18 cellular contexts compared by ENCODE assay signal in genomic region chr17:72184805-72185204, GRCh38.
"Had no signal": no experiment of that assay in that cellular context is flagged by ENCODE, and none has a peak within 500 bp of the region (broad histone marks: within the 10 kb centered on the region; RNA-seq: fewer than 3 reads in every experiment).

No MANE protein-coding gene starts in this region.

- H3K36me3 ChIP-seq: brain microvascular endothelial cell, prostate gland, thoracic aorta, upper lobe of right lung had no signal

- H3K4me3 ChIP-seq: hepatocyte, prostate gland, thoracic aorta, upper lobe of right lung had no signal

- H3K4me1 Mint-ChIP-seq: activated B cell treated with CpG ODN at 0.5 μM for 24 hours, natural killer cell had no signal

- H2AFZ ChIP-seq: hepatocyte had no signal

- H3K4me1 ChIP-seq: upper lobe of right lung had no signal

- ATAC-seq: effector memory CD8-positive, alpha-beta T cell; natural killer cell; upper lobe of right lung had no signal

- H3K4me3 Mint-ChIP-seq: activated B cell treated with CpG ODN at 0.5 μM for 24 hours; activated naive CD8-positive, alpha-beta T cell; effector memory CD8-positive, alpha-beta T cell; natural killer cell had no signal

- H3K27me3 ChIP-seq: brain microvascular endothelial cell, hepatocyte, upper lobe of right lung had no signal

- DNase-seq: activated B cell treated with CpG ODN at 0.5 μM for 24 hours; activated CD4-positive, alpha-beta T cell treated with anti-CD3 and anti-CD28 coated beads for 48 hours; activated gamma-delta T cell treated with Interleukin-2 at 50 U/mL for 16 hours; brain microvascular endothelial cell; cerebellar nuclear complex; dermis blood vessel endothelial cell; effector memory CD8-positive, alpha-beta T cell; mesendoderm; natural killer cell; stimulated activated CD4-positive, alpha-beta T cell treated with anti-CD3 and anti-CD28 coated beads, Interleukin-12 subunit alpha, Interleukin-12 subunit beta, amount 100 ng/mL, for 4 hours; stimulated activated CD4-positive, alpha-beta T cell treated with anti-CD3 and anti-CD28 coated beads, Interleukin-2, amount 100 ng/mL, for 24 hours; SW 1271; upper lobe of right lung had no signal

- H3K4me2 ChIP-seq: hepatocyte had no signal

- H3K27ac Mint-ChIP-seq: activated B cell treated with CpG ODN at 0.5 μM for 24 hours; activated naive CD8-positive, alpha-beta T cell; effector memory CD8-positive, alpha-beta T cell; natural killer cell had no signal

- H3K27me3 Mint-ChIP-seq: activated B cell treated with CpG ODN at 0.5 μM for 24 hours; activated naive CD8-positive, alpha-beta T cell; effector memory CD8-positive, alpha-beta T cell had no signal

- H3K79me2 ChIP-seq: hepatocyte had no signal

- H3K36me3 Mint-ChIP-seq: activated naive CD8-positive, alpha-beta T cell; natural killer cell had no signal

- H3K9me3 ChIP-seq: prostate gland, thoracic aorta, upper lobe of right lung had no signal

- H3K27ac ChIP-seq: brain microvascular endothelial cell, hepatocyte, prostate gland, thoracic aorta, upper lobe of right lung had no signal

- FAIRE-seq: TTC549 had no signal

- H3K9me3 Mint-ChIP-seq: activated B cell treated with CpG ODN at 0.5 μM for 24 hours had no signal
